Comparison of ENCODE assay signal across 8 cellular contexts in the genomic region with DNA sequence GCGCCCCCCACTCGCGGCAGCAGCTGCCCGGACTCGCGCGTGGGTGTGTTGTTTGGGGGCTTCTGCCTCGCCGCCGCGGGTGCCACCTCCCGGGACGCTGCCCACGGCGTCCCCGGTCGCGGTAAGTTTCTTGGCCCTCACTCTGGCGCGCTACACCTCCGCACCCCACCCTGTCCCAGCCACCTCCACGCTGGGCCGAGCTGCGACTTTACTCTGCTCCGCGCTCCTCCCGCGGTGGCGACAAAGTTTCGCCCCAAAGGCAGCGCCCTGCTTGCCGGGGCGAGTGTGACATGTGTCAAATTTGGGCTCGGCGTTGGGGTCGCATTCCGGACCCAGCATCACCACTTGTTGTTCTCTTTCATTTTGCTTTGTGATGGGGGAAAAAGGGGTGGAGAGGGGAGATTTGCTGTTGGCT.
DNase-seq lines count a peak whose midpoint lies in the region; ATAC-seq and TF ChIP-seq lines count a peak whose summit lies in the region.

No MANE protein-coding gene starts in this region.

- H3K27ac ChIP-seq in angular gyrus (ENCODE audit: low read depth, low read length) (peak overlapping the region; percentile 55), iPS-18a (ENCODE audit: low read length) (no peak overlapping the region), spleen (peak overlapping the region in 4 of 8 donors; percentile 14 to 69 (median 58))

- peak overlapping the region in 1 of 7 donors; percentile 77 for H3K27ac Mint-ChIP-seq in CD14-positive monocyte

- H3K9me3 ChIP-seq in iPS-18a (ENCODE audit: control insufficient read depth, low read depth, low read length) (no peaks in the 10 kb centered on the region), spleen (no peaks in the 10 kb centered on the region)

- peaks cover 79 to 88% (median 84%) of the 10 kb centered on the region in 3 donors for H3K27me3 Mint-ChIP-seq in CD14-positive monocyte (ENCODE audit: low read depth in 3 of 3)

- H3K4me1 ChIP-seq in iPS-18a (ENCODE audit: control insufficient read depth, low read depth, low read length) (peaks cover 25% of the 10 kb centered on the region), spleen (peaks cover 13 to 59% (median 52%) of the 10 kb centered on the region in 6 donors)

- H3K9ac ChIP-seq in iPS-18a (ENCODE audit: low read length): no peak overlapping the region

- H3K4me3 ChIP-seq in iPS-18a (ENCODE audit: low read length) (peak overlapping the region; percentile 93), spleen (peak overlapping the region; percentile 40 to 78 (median 56))

- peaks cover 89% of the 10 kb centered on the region for H3K27me3 ChIP-seq in iPS-18a (ENCODE audit: control insufficient read depth, insufficient read depth, low read length)
- H3K27me3 ChIP-seq in spleen (replicated peaks in 1 of 7): peaks cover 7 to 86% (median 69%) of the 10 kb centered on the region in 7 donors

- peaks cover 0 to 35% (median 12%) of the 10 kb centered on the region in 7 donors for H3K9me3 Mint-ChIP-seq in CD14-positive monocyte

- H3K4me1 Mint-ChIP-seq in CD14-positive monocyte: peaks cover 51% of the 10 kb centered on the region

- 0 to 4% (median 1%) methylated on average over 15 to 37 of the region's 37 CpGs for WGBS in spleen, 5 donors

- H3K4me3 Mint-ChIP-seq in CD14-positive monocyte: peak overlapping the region; percentile 81 to 96

- DNase-seq in CD14-positive monocyte (ENCODE audit: low spot score) (no peak), spleen (no peak), NCI-H2029 (lab: John Stamatoyannopoulos, UW) (no peak), mesenteric fat pad (ENCODE audit: low spot score) (no peak)

- ATAC-seq in HG02759 (IDR thresholded peaks at IDR 0.05; ENCODE audit: unreplicated experiment) (peak; percentile 21), GM19023 (IDR thresholded peaks at IDR 0.05; ENCODE audit: unreplicated experiment) (no peak)

- TF ChIP-seq CTCF in CD14-positive monocyte (IDR thresholded peaks at IDR 0.05): no peak
- TF ChIP-seq CTCF in spleen (IDR thresholded peaks at IDR 0.05 in 8 of 11, conservative IDR thresholded peaks at IDR 0.05 in 3 of 11): no peak

- H3K36me3 Mint-ChIP-seq in CD14-positive monocyte: peaks cover 6 to 27% of the 10 kb centered on the region in 2 donors

- TF ChIP-seq POLR2A in spleen (IDR thresholded peaks at IDR 0.05): no peak

- H3K36me3 ChIP-seq in iPS-18a (ENCODE audit: control insufficient read depth, low read depth, low read length): no peaks in the 10 kb centered on the region
- H3K36me3 ChIP-seq in spleen: no peaks in the 10 kb centered on the region

- intact Hi-C loops in CD14-positive monocyte (cut with micrococcal nuclease) (no loop called here), spleen (cut with DNase I; ENCODE audit: low total_unique reads) (no loop called here)
